ENCODE assay signal across 21 cellular contexts in genomic region chr3:38245930-38246329, GRCh38. TPM values are rescaled to one million over a fixed set of nuclear protein-coding genes. Genes with fewer than 3 reads are reported as not detected.
DNase-seq lines count a peak whose midpoint lies in the region; ATAC-seq and TF ChIP-seq lines count a peak whose summit lies in the region.
"Had no signal": no experiment of that assay in that cellular context is flagged by ENCODE, and none has a peak within 500 bp of the region (broad histone marks: within the 10 kb centered on the region; RNA-seq: fewer than 3 reads in every experiment).

No MANE protein-coding gene starts in this region.

- BruUV-seq in MCF 10A (replicated peaks; lab: Mats Ljungman, UMichigan), result no TSS peak

- no peak overlapping the region for H3K4me3 Mint-ChIP-seq in MCF 10A (ENCODE audit: unreplicated experiment)
- H3K4me3 Mint-ChIP-seq: CD8-positive, alpha-beta memory T cell had no signal

- intact Hi-C loops in MCF 10A (cut with micrococcal nuclease), result loop anchor here (5.0 kb wide), 1 partner anchor 236 kb away; no protein-coding TSS in a partner anchor
- intact Hi-C loops in breast epithelium (cut with DNase I; ENCODE audit: low total_unique reads), result no loop called here

- no peaks in the 10 kb centered on the region for H3K9me3 Mint-ChIP-seq in MCF 10A (ENCODE audit: unreplicated experiment)
- H3K9me3 Mint-ChIP-seq: CD8-positive, alpha-beta memory T cell had no signal

- no peaks in the 10 kb centered on the region for H3K27me3 Mint-ChIP-seq in MCF 10A (ENCODE audit: insufficient read depth, unreplicated experiment)
- H3K27me3 Mint-ChIP-seq: CD8-positive, alpha-beta memory T cell had no signal

- peaks cover 47% of the 10 kb centered on the region for H3K36me3 Mint-ChIP-seq in MCF 10A (ENCODE audit: insufficient read depth, unreplicated experiment)

- CTCF ChIA-PET in MCF 10A (lab: Yijun Ruan, JAX), result interaction anchor here (0.6 to 2.9 kb wide), 6 partner anchors 13 to 128 kb away, joined by 3 to 20 read pairs (median 8); partner anchors contain the start of gene ACAA1

- DNase-seq in MCF 10A (ENCODE audit: unreplicated experiment) (no peak), breast epithelium (ENCODE audit: low spot score in 2 of 2) (no peak), cerebellum (ENCODE audit: low spot score) (peak; percentile 26), left lobe of liver (ENCODE audit: low spot score) (no peak), NCI-H128 (lab: John Stamatoyannopoulos, UW; ENCODE audit: unreplicated experiment) (no peak), superior temporal gyrus (ENCODE audit: extremely low spot score) (no peak), HUDEP-2 (lab: John Stamatoyannopoulos, UW; ENCODE audit: unreplicated experiment in 76 of 76) (no peak)
- DNase-seq: AML-193; Calu3; CD8-positive, alpha-beta memory T cell; GOT3; Karpas-422; NCI-H1417; NCI-H1694 treated with DMSO at 0.1 percent for 48 hours; NCI-H526 treated with DMSO at 0.1 percent for 48 hours; OCI-M1; SJCRH30 had no signal

- H3K27ac ChIP-seq in breast epithelium, result no peak overlapping the region

- H3K9me3 ChIP-seq in breast epithelium, result no peaks in the 10 kb centered on the region
- H3K9me3 ChIP-seq: SJCRH30 had no signal

- TF ChIP-seq CTCF in MCF 10A (IDR thresholded peaks at IDR 0.05; ENCODE audit: unreplicated experiment) (no peak), breast epithelium (IDR thresholded peaks at IDR 0.05) (no peak)

- POLR2A ChIA-PET in MCF 10A (lab: Yijun Ruan, JAX), result interaction anchor here (0.8 to 2.9 kb wide), 4 partner anchors 16 to 122 kb away, joined by 3 to 30 read pairs (median 4); partner anchors contain the start of gene ACAA1

- peaks cover 12% of the 10 kb centered on the region for H3K4me1 Mint-ChIP-seq in MCF 10A (ENCODE audit: insufficient read depth, unreplicated experiment)

- H3K27ac Mint-ChIP-seq in MCF 10A (ENCODE audit: low read depth, unreplicated experiment), result peak overlapping the region; percentile 46
- H3K27ac Mint-ChIP-seq: CD8-positive, alpha-beta memory T cell had no signal

- no peaks in the 10 kb centered on the region for H3K27me3 ChIP-seq in breast epithelium
- H3K27me3 ChIP-seq: SJCRH30 had no signal

- H3K4me3 ChIP-seq in breast epithelium, result no peak overlapping the region
- H3K4me3 ChIP-seq: SJCRH30 had no signal

- no peak for TF ChIP-seq POLR2A in breast epithelium (IDR thresholded peaks at IDR 0.05)

- no peaks in the 10 kb centered on the region for H3K4me1 ChIP-seq in breast epithelium
- H3K4me1 ChIP-seq: SJCRH30 had no signal

- ATAC-seq in left lobe of liver (peak; percentile 94), GM18511 (IDR thresholded peaks at IDR 0.05; ENCODE audit: unreplicated experiment) (no peak)
- ATAC-seq: HCT116 had no signal

- peaks cover 6% of the 10 kb centered on the region for H3K36me3 ChIP-seq in breast epithelium

RNA-seq across cellular contexts. Expression of gene SLC22A13, which starts 19.7 kb away (rescaled TPM):
- total RNA-seq in MCF 10A (2022), result 1.7 and 1.9 TPM in 2 replicates
- under 1 TPM in 2 of 3 donors, not detected in 1; 0.48 to 0.59 TPM for total RNA-seq in breast epithelium
- total RNA-seq in cerebellum, result 1.4 TPM
- 0.50 TPM for total RNA-seq in left lobe of liver
- total RNA-seq: A172, M059J had no signal

RNA-seq across cellular contexts. Expression of gene SLC22A14, which starts 36.2 kb away (rescaled TPM):
- total RNA-seq in MCF 10A (2022) (0.44 and 0.64 TPM in 2 replicates), breast epithelium (under 1 TPM in 1 of 3 donors, not detected in 2; 0.29 TPM), cerebellum (0.82 TPM), left lobe of liver (not detected)
- total RNA-seq: A172; CD8-positive, alpha-beta memory T cell; M059J; SJCRH30 had no signal
